1 cellular context compared by ENCODE assay signal in the genomic region with DNA sequence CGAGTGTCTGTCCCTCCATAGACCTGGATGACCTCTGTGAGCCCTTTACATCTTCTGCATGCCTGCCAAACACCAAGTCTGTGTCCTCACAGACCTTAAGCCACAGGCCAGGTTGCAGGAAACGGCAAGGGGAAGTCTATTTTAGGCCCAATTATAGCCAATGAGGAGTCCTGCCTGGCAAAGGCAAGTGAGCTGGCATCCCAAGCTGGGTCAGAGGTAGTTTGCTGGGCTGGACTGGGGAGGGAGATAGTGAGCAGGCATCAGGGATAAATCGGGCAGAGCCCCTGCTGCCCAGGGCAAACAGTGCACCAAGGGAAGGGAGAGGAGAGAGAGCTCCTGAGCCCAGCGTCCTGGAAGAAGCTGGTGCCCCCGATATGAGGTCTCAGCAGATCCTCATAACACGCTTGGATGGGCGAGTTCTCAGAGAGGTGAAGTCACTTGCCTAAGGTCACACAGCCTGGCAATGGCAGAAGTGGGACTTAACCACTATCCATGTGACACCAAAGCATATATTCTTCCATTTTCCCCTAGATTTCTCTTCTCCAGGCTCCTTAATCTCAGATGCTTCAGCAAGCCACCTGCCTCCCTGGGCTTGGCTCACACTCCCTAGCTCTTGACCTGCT.
TF ChIP-seq lines count a peak whose summit lies in the region.

No MANE protein-coding gene starts in this region.

TF ChIP-seq in GM23338, 12 proteins besides CTCF, POLR2A, EP300 and RAD21 (continued from another document):
- TF ChIP-seq REST (IDR thresholded peaks at IDR 0.05; ENCODE audit: unreplicated experiment) (no peak), ETS1 (IDR thresholded peaks at IDR 0.05) (no peak), ZNF114 (CRISPR knock-in tag; IDR thresholded peaks at IDR 0.05) (no peak), EZH2phosphoT487 (IDR thresholded peaks at IDR 0.05; ENCODE audit: unreplicated experiment) (no peak), EZH2 (IDR thresholded peaks at IDR 0.05; ENCODE audit: low read depth, unreplicated experiment) (no peak), STAT1 (IDR thresholded peaks at IDR 0.05; ENCODE audit: unreplicated experiment) (no peak), JUNB (IDR thresholded peaks at IDR 0.05; ENCODE audit: unreplicated experiment) (no peak)
